ENCODE assay signal across 12 cellular contexts in the genomic region with DNA sequence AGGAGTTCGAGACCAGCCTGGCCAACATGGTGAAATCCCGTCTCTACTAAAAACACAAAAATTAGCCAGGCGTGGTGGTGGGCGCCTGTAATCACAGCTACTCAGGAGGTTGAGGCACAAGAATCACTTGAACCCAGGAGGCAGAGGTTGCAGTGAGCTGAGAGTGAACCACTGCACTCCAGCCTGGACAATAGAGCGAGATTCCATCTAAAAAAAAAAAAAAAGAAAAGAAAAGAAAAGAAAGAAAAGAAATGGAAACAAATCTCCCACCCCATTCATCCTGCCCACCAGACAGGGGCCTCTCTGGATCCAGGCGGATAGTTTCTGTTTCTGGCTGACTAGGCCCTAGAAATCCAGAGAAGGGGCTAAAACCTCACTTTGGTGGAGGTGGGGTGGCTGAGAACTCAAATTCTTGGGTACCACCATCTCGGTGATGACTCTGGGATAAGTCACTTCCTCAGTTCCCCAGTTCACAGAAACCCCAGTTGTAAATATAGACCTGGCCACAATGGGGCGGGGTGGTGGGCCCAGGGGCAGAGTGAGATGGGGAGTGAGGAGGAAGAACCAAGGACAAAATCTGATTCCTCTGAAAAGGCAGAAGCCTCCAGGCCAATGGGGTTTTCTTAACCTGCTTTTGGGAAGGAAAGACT. TPM values are rescaled to one million over a fixed set of nuclear protein-coding genes. Genes with fewer than 3 reads are reported as not detected.
DNase-seq lines count a peak whose midpoint lies in the region; TF ChIP-seq lines count a peak whose summit lies in the region.
"Had no signal": no experiment of that assay in that cellular context is flagged by ENCODE, and none has a peak within 500 bp of the region (broad histone marks: within the 10 kb centered on the region; RNA-seq: fewer than 3 reads in every experiment).

No MANE protein-coding gene starts in this region.

- no peak for TF ChIP-seq EP300 in esophagus muscularis mucosa (IDR thresholded peaks at IDR 0.05)

- no peaks in the 10 kb centered on the region for H3K36me3 Mint-ChIP-seq in T-helper 1 cell treated with Interleukin-12 subunit alpha and Interleukin-12 subunit beta and Interleukin-4 antibody, amounts not matched to agents 30 μg/mL and 1 μg/mL, for 36 hours (ENCODE audit: low read depth)
- H3K36me3 Mint-ChIP-seq in activated T-helper 1 cell treated with anti-CD3 and anti-CD28 coated beads, Interleukin-12 subunit alpha, Interleukin-12 subunit beta, Interleukin-2, Interleukin-4 antibody, amounts not matched to agents 30 ng/mL and 10 ng/mL and 1 ng/mL, durations not matched to agents 14 hours and 24 hours and 36 hours (ENCODE audit: low read depth), result peaks cover 2% of the 10 kb centered on the region

- H3K27ac Mint-ChIP-seq in T-helper 1 cell treated with Interleukin-12 subunit alpha and Interleukin-12 subunit beta and Interleukin-4 antibody, amounts not matched to agents 30 μg/mL and 1 μg/mL, for 36 hours, result peak overlapping the region; percentile 97
- H3K27ac Mint-ChIP-seq in activated T-helper 1 cell treated with anti-CD3 and anti-CD28 coated beads, Interleukin-12 subunit alpha, Interleukin-12 subunit beta, Interleukin-2, Interleukin-4 antibody, amounts not matched to agents 30 ng/mL and 10 ng/mL and 1 ng/mL, durations not matched to agents 14 hours and 24 hours and 36 hours, result peak overlapping the region; percentile 95

- intact Hi-C loops in activated T-helper 1 cell treated with anti-CD3 and anti-CD28 coated beads, Interleukin-12 subunit alpha, Interleukin-12 subunit beta, Interleukin-2, Interleukin-4 antibody, amounts not matched to agents 30 ng/mL and 10 ng/mL and 1 ng/mL, durations not matched to agents 14 hours and 24 hours and 36 hours (cut with micrococcal nuclease), result loop anchor here (1.0 to 5.0 kb wide), 9 partner anchors 9 to 348 kb away; no protein-coding TSS in a partner anchor
- intact Hi-C loops in esophagus muscularis mucosa (cut with DNase I), result no loop called here

- no peaks in the 10 kb centered on the region for H3K9me3 Mint-ChIP-seq in T-helper 1 cell treated with Interleukin-12 subunit alpha and Interleukin-12 subunit beta and Interleukin-4 antibody, amounts not matched to agents 30 μg/mL and 1 μg/mL, for 36 hours
- no peaks in the 10 kb centered on the region for H3K9me3 Mint-ChIP-seq in activated T-helper 1 cell treated with anti-CD3 and anti-CD28 coated beads, Interleukin-12 subunit alpha, Interleukin-12 subunit beta, Interleukin-2, Interleukin-4 antibody, amounts not matched to agents 30 ng/mL and 10 ng/mL and 1 ng/mL, durations not matched to agents 14 hours and 24 hours and 36 hours

- DNase-seq in Daoy (ENCODE audit: low read depth), result peak; percentile 27
- DNase-seq in activated T-helper 1 cell treated with anti-CD3 and anti-CD28 coated beads, Interleukin-12 subunit alpha, Interleukin-12 subunit beta, Interleukin-2, Interleukin-4 antibody, amounts not matched to agents 30 ng/mL and 10 ng/mL and 1 ng/mL, durations not matched to agents 14 hours and 24 hours and 36 hours (ENCODE audit: low spot score), result peak; percentile 69
- DNase-seq in stimulated activated CD4-positive, alpha-beta T cell treated with anti-CD3 and anti-CD28 coated beads, Interleukin-15, amount 100 ng/mL, for 24 hours, result peak; percentile 91
- DNase-seq in SJCRH30, result no peak
- no peak for DNase-seq in esophagus muscularis mucosa (ENCODE audit: extremely low spot score)
- no peak for DNase-seq in RPMI8226
- no peak for DNase-seq in HEK293T (ENCODE audit: extremely low spot score)
- DNase-seq: DMS153, dorsolateral prefrontal cortex, SHP77 treated with DMSO at 0.1 percent for 48 hours had no signal

- CTCF ChIA-PET in HEK293T (lab: Yijun Ruan, JAX), result no interaction called here

- H3K27ac ChIP-seq in SJCRH30, result no peak overlapping the region
- H3K27ac ChIP-seq in esophagus muscularis mucosa (replicated peaks in 1 of 4), result no peak overlapping the region
- H3K27ac ChIP-seq: dorsolateral prefrontal cortex had no signal

- H3K4me1 ChIP-seq in SJCRH30 (no peaks in the 10 kb centered on the region), esophagus muscularis mucosa (peaks cover 0 to 10% (median 8%) of the 10 kb centered on the region in 4 donors)

- POLR2A ChIA-PET in HEK293T (lab: Yijun Ruan, JAX), result no interaction called here

- 83% methylated on average over 8 of the region's 8 CpGs for WGBS in esophagus muscularis mucosa

- H3K36me3 ChIP-seq in SJCRH30 (no peaks in the 10 kb centered on the region), esophagus muscularis mucosa (no peaks in the 10 kb centered on the region)

- peaks cover 70% of the 10 kb centered on the region for H3K4me1 Mint-ChIP-seq in T-helper 1 cell treated with Interleukin-12 subunit alpha and Interleukin-12 subunit beta and Interleukin-4 antibody, amounts not matched to agents 30 μg/mL and 1 μg/mL, for 36 hours (ENCODE audit: low read depth)
- peaks cover 90% of the 10 kb centered on the region for H3K4me1 Mint-ChIP-seq in activated T-helper 1 cell treated with anti-CD3 and anti-CD28 coated beads, Interleukin-12 subunit alpha, Interleukin-12 subunit beta, Interleukin-2, Interleukin-4 antibody, amounts not matched to agents 30 ng/mL and 10 ng/mL and 1 ng/mL, durations not matched to agents 14 hours and 24 hours and 36 hours (ENCODE audit: low read depth)

- H3K27me3 ChIP-seq in SJCRH30 (no peaks in the 10 kb centered on the region), esophagus muscularis mucosa (no peaks in the 10 kb centered on the region)
- H3K27me3 ChIP-seq: dorsolateral prefrontal cortex had no signal

- TF ChIP-seq CTCF in esophagus muscularis mucosa (IDR thresholded peaks at IDR 0.05), result no peak

- H3K4me3 Mint-ChIP-seq in T-helper 1 cell treated with Interleukin-12 subunit alpha and Interleukin-12 subunit beta and Interleukin-4 antibody, amounts not matched to agents 30 μg/mL and 1 μg/mL, for 36 hours, result peak overlapping the region; percentile 74
- peak overlapping the region; percentile 59 for H3K4me3 Mint-ChIP-seq in activated T-helper 1 cell treated with anti-CD3 and anti-CD28 coated beads, Interleukin-12 subunit alpha, Interleukin-12 subunit beta, Interleukin-2, Interleukin-4 antibody, amounts not matched to agents 30 ng/mL and 10 ng/mL and 1 ng/mL, durations not matched to agents 14 hours and 24 hours and 36 hours

- H3K4me3 ChIP-seq in SJCRH30 (no peak overlapping the region), esophagus muscularis mucosa (no peak overlapping the region)
- H3K4me3 ChIP-seq: dorsolateral prefrontal cortex had no signal

- H3K9me3 ChIP-seq in SJCRH30 (replicated peaks) (no peaks in the 10 kb centered on the region), esophagus muscularis mucosa (no peaks in the 10 kb centered on the region)

- H3K27me3 Mint-ChIP-seq in T-helper 1 cell treated with Interleukin-12 subunit alpha and Interleukin-12 subunit beta and Interleukin-4 antibody, amounts not matched to agents 30 μg/mL and 1 μg/mL, for 36 hours (ENCODE audit: low read depth), result no peaks in the 10 kb centered on the region
- no peaks in the 10 kb centered on the region for H3K27me3 Mint-ChIP-seq in activated T-helper 1 cell treated with anti-CD3 and anti-CD28 coated beads, Interleukin-12 subunit alpha, Interleukin-12 subunit beta, Interleukin-2, Interleukin-4 antibody, amounts not matched to agents 30 ng/mL and 10 ng/mL and 1 ng/mL, durations not matched to agents 14 hours and 24 hours and 36 hours (ENCODE audit: insufficient read depth)

- no peak for TF ChIP-seq POLR2A in esophagus muscularis mucosa (IDR thresholded peaks at IDR 0.05; ENCODE audit: low read depth)

TF ChIP-seq in HEK293T, 16 proteins besides CTCF, POLR2A, EP300 and RAD21 (continues in another document):
- TF ChIP-seq BHLHE40 (IDR thresholded peaks at IDR 0.05; ENCODE audit: borderline replicate concordance) (no peak), SP1 (IDR thresholded peaks at IDR 0.05) (no peak), FOXM1 (IDR thresholded peaks at IDR 0.05; ENCODE audit: borderline replicate concordance) (no peak), CTBP1 (IDR thresholded peaks at IDR 0.05; ENCODE audit: borderline replicate concordance) (no peak), NFRKB (IDR thresholded peaks at IDR 0.05) (no peak), HDGF (IDR thresholded peaks at IDR 0.05; ENCODE audit: borderline replicate concordance) (no peak), TARDBP (IDR thresholded peaks at IDR 0.05) (no peak), SUZ12 (IDR thresholded peaks at IDR 0.05) (no peak)

RNA-seq across cellular contexts. Expression of gene SOCS1, which starts 22.2 kb away (rescaled TPM):
- total RNA-seq in Daoy (2014; rRNA removed; shearing (Covaris generic)), result 1.7 and 2.1 TPM in 2 replicates
- total RNA-seq in activated T-helper 1 cell treated with anti-CD3 and anti-CD28 coated beads, Interleukin-12 subunit alpha, Interleukin-12 subunit beta, Interleukin-2, Interleukin-4 antibody, amounts not matched to agents 30 ng/mL and 10 ng/mL and 1 ng/mL, durations not matched to agents 14 hours and 24 hours and 36 hours, result 158 and 161 TPM in 2 replicates
- 1.4 and 1.8 TPM in 2 replicates for total RNA-seq in SJCRH30 (2014; rRNA removed; shearing (Covaris generic))
- 10 to 100 TPM in 1 of 4 donors, 1 to 10 TPM in 3; 3.8 to 11.1 (median 6.1) TPM for total RNA-seq in esophagus muscularis mucosa

RNA-seq across cellular contexts. Expression of gene TNP2, which starts 35.3 kb away (rescaled TPM):
- total RNA-seq in Daoy (2014; rRNA removed; shearing (Covaris generic)), result not detected in 2 replicates
- not detected in 2 replicates for total RNA-seq in activated T-helper 1 cell treated with anti-CD3 and anti-CD28 coated beads, Interleukin-12 subunit alpha, Interleukin-12 subunit beta, Interleukin-2, Interleukin-4 antibody, amounts not matched to agents 30 ng/mL and 10 ng/mL and 1 ng/mL, durations not matched to agents 14 hours and 24 hours and 36 hours
- not detected in 2 replicates for total RNA-seq in SJCRH30 (2014; rRNA removed; shearing (Covaris generic))
- not detected for total RNA-seq in esophagus muscularis mucosa
- total RNA-seq: dorsolateral prefrontal cortex, lower leg skin had no signal

RNA-seq across cellular contexts. Expression of gene PRM3, which starts 39.6 kb away (rescaled TPM):
- not detected in 2 replicates for total RNA-seq in Daoy (2014; rRNA removed; shearing (Covaris generic))
- not detected in 2 replicates for total RNA-seq in activated T-helper 1 cell treated with anti-CD3 and anti-CD28 coated beads, Interleukin-12 subunit alpha, Interleukin-12 subunit beta, Interleukin-2, Interleukin-4 antibody, amounts not matched to agents 30 ng/mL and 10 ng/mL and 1 ng/mL, durations not matched to agents 14 hours and 24 hours and 36 hours
- total RNA-seq in SJCRH30 (2014; rRNA removed; shearing (Covaris generic)), result not detected in 2 replicates
- total RNA-seq in esophagus muscularis mucosa, result not detected
- total RNA-seq: dorsolateral prefrontal cortex, lower leg skin had no signal

RNA-seq across cellular contexts. Expression of gene PRM2, which starts 42.4 kb away (rescaled TPM):
- total RNA-seq in Daoy (2014; rRNA removed; shearing (Covaris generic)), result not detected in 2 replicates
- total RNA-seq in activated T-helper 1 cell treated with anti-CD3 and anti-CD28 coated beads, Interleukin-12 subunit alpha, Interleukin-12 subunit beta, Interleukin-2, Interleukin-4 antibody, amounts not matched to agents 30 ng/mL and 10 ng/mL and 1 ng/mL, durations not matched to agents 14 hours and 24 hours and 36 hours, result not detected in 2 replicates
- total RNA-seq in SJCRH30 (2014; rRNA removed; shearing (Covaris generic)), result not detected in 2 replicates
- not detected for total RNA-seq in esophagus muscularis mucosa
- total RNA-seq: dorsolateral prefrontal cortex had no signal

RNA-seq across cellular contexts. Expression of gene PRM1, which starts 47.3 kb away (rescaled TPM):
- not detected in 2 replicates for total RNA-seq in Daoy (2014; rRNA removed; shearing (Covaris generic))
- total RNA-seq in activated T-helper 1 cell treated with anti-CD3 and anti-CD28 coated beads, Interleukin-12 subunit alpha, Interleukin-12 subunit beta, Interleukin-2, Interleukin-4 antibody, amounts not matched to agents 30 ng/mL and 10 ng/mL and 1 ng/mL, durations not matched to agents 14 hours and 24 hours and 36 hours, result not detected in 2 replicates
- total RNA-seq in SJCRH30 (2014; rRNA removed; shearing (Covaris generic)), result not detected in 2 replicates
- not detected for total RNA-seq in esophagus muscularis mucosa
- total RNA-seq: dorsolateral prefrontal cortex, lower leg skin had no signal

Comparison
In these comparisons a context has a peak if more than half of its experiments do, and no peak if none do; other contexts are left out.
1. DNase-seq: peak in Daoy (single experiment), activated T-helper 1 cell treated with anti-CD3 and anti-CD28 coated beads, Interleukin-12 subunit alpha, Interleukin-12 subunit beta, Interleukin-2, Interleukin-4 antibody, amounts not matched to agents 30 ng/mL and 10 ng/mL and 1 ng/mL, durations not matched to agents 14 hours and 24 hours and 36 hours (single experiment) and stimulated activated CD4-positive, alpha-beta T cell treated with anti-CD3 and anti-CD28 coated beads, Interleukin-15, amount 100 ng/mL, for 24 hours (single experiment); none in SJCRH30 (0 of 2), esophagus muscularis mucosa (single experiment), RPMI8226 (single experiment) and HEK293T (single experiment).
2. RNA of gene SOCS1, which starts 22.2 kb away (total RNA-seq): 158 to 161 TPM in activated T-helper 1 cell treated with anti-CD3 and anti-CD28 coated beads, Interleukin-12 subunit alpha, Interleukin-12 subunit beta, Interleukin-2, Interleukin-4 antibody, amounts not matched to agents 30 ng/mL and 10 ng/mL and 1 ng/mL, durations not matched to agents 14 hours and 24 hours and 36 hours; 3.8 to 11.1 TPM in esophagus muscularis mucosa, 1.4 to 1.8 TPM in SJCRH30 and 1.7 to 2.1 TPM in Daoy; every median in the first group is over 10 times any median in the second.